ENCODE assay signal across 8 cellular contexts in the genomic region with DNA sequence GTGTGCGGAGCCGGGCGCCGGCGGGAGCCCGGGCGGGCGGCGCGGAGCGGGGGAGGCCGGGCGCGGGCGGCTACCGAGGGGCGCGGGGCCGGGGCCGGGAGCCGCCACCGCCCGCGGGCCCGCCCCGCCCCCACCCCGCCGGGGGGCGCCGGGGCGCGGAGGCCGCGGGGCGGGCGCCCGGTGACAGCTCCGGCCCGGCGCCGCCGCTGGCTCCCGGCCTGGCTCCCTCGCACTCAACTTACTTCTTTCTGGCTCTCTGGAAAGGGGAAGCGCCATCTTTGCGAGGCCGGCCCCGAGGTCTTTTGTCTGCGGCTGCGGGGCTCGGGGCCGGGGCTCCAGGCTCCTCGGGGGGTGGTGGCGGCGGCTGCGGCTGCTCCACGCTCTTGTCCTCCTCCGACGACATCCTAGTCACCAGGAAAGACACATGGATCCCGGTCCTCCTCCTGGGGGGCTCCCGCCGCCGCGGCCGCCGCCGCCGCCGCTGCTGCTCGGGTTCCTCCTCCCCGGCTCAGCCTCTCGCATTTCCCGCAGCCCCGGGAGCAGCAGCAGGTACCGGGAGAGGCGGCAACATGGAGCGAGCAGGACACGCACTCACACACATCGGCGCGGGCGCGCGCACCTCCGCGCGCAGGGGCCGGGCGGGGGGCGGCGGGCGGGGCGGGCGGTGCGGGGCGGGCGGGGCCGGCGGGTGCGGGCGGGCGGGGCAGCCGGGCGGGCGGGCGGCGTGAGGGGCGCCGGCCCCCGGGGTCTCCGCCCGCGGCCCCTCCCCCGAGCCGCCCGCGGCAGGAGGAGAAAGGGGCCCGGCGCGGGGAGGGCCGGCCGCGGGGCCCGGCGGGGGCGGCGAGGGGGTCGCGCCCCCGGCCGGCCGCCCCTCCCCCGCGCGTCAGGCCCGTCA. TPM values are rescaled to one million over a fixed set of nuclear protein-coding genes. Genes with fewer than 3 reads are reported as not detected.
DNase-seq lines count a peak whose midpoint lies in the region; ATAC-seq and TF ChIP-seq lines count a peak whose summit lies in the region.

Gene KMT2C, minus strand, starts transcription at position 620 of the 895 bp plus-strand sequence. Its CDS starts 217 bp downstream, at position 403.

- H3K4me1 ChIP-seq in HEK293 (ENCODE audit: control insufficient read depth, insufficient read depth, low read length) (no peaks in the 10 kb centered on the region), mucosa of stomach (ENCODE audit: control insufficient read depth, insufficient read depth, low read length) (peaks cover 6% of the 10 kb centered on the region)

- H3K9me3 ChIP-seq in HEK293 (ENCODE audit: control insufficient read depth, insufficient read depth, low read depth, low read length) (no peaks in the 10 kb centered on the region), mucosa of stomach (ENCODE audit: control insufficient read depth, low read length) (no peaks in the 10 kb centered on the region)

- peaks cover 9% of the 10 kb centered on the region for H3K36me3 Mint-ChIP-seq in stimulated activated effector memory CD8-positive, alpha-beta T cell treated with anti-CD3 and anti-CD28 coated beads, Interleukin-12 subunit alpha, Interleukin-12 subunit beta, amount 100 ng/mL, for 72 hours

- H3K4me1 Mint-ChIP-seq in stimulated activated effector memory CD8-positive, alpha-beta T cell treated with anti-CD3 and anti-CD28 coated beads, Interleukin-12 subunit alpha, Interleukin-12 subunit beta, amount 100 ng/mL, for 72 hours: peaks cover 17% of the 10 kb centered on the region

- peak within 1 kb of the TSS; percentile 94 for H3K27ac ChIP-seq in HEK293 (ENCODE audit: extremely low read depth, low read depth, low read length)

- H3K36me3 ChIP-seq in HEK293 (ENCODE audit: control insufficient read depth in 2 of 2, insufficient read depth in 1 of 2, low read length in 2 of 2): no peaks in the 10 kb centered on the region
- H3K36me3 ChIP-seq in mucosa of stomach (ENCODE audit: control insufficient read depth, insufficient read depth, low read length): no peaks in the 10 kb centered on the region

- H3K27ac Mint-ChIP-seq in stimulated activated effector memory CD8-positive, alpha-beta T cell treated with anti-CD3 and anti-CD28 coated beads, Interleukin-12 subunit alpha, Interleukin-12 subunit beta, amount 100 ng/mL, for 72 hours: peak within 1 kb of the TSS; percentile 90

- DNase-seq in ELR (ENCODE audit: low read depth): peak; percentile 49
- peak; percentile 17 to 59 for DNase-seq in NCI-H446 (lab: John Stamatoyannopoulos, UW)
- DNase-seq in activated T-cell treated with anti-CD3 and anti-CD28 coated beads for 4 hours: peak; percentile 19
- no peak for DNase-seq in epithelial cell of proximal tubule (ENCODE audit: low read depth)
- peak; percentile 22 to 72 for DNase-seq in stimulated activated effector memory CD8-positive, alpha-beta T cell treated with anti-CD3 and anti-CD28 coated beads, Interleukin-12 subunit alpha, Interleukin-12 subunit beta, amount 100 ng/mL, for 72 hours (ENCODE audit: low spot score in 2 of 2)
- no peak for DNase-seq in pons (ENCODE audit: low spot score)

- peak; percentile 33 for ATAC-seq in stimulated activated effector memory CD8-positive, alpha-beta T cell treated with anti-CD3 and anti-CD28 coated beads, Interleukin-12 subunit alpha, Interleukin-12 subunit beta, amount 100 ng/mL, for 72 hours

- H3K9ac ChIP-seq in mucosa of stomach (ENCODE audit: low read length): peak within 1 kb of the TSS; percentile 71

- TF ChIP-seq CTCF in HEK293 (tag by site-specific recombination; IDR thresholded peaks at IDR 0.05): no peak
- no peak for TF ChIP-seq CTCF in epithelial cell of proximal tubule (conservative IDR thresholded peaks at IDR 0.05; ENCODE audit: low read depth, low read length)

- peak within 1 kb of the TSS; percentile 79 for H3K4me3 Mint-ChIP-seq in stimulated activated effector memory CD8-positive, alpha-beta T cell treated with anti-CD3 and anti-CD28 coated beads, Interleukin-12 subunit alpha, Interleukin-12 subunit beta, amount 100 ng/mL, for 72 hours

- CTCF ChIA-PET in HEK293 (lab: Yijun Ruan, JAX): no interaction called here

- H3K27me3 ChIP-seq in mucosa of stomach (ENCODE audit: control insufficient read depth, insufficient read depth, low read length): no peaks in the 10 kb centered on the region

- POLR2A ChIA-PET in HEK293 (lab: Yijun Ruan, JAX): interaction anchor here (1.5 kb wide), 1 partner anchor 122 kb away, joined by 7 read pairs; no protein-coding TSS in a partner anchor

- peak within 1 kb of the TSS; percentile 84 for H3K4me3 ChIP-seq in HEK293 (ENCODE audit: low read depth, low read length)
- peak within 1 kb of the TSS; percentile 70 for H3K4me3 ChIP-seq in epithelial cell of proximal tubule (ENCODE audit: low read depth, low read length)
- peak within 1 kb of the TSS; percentile 57 for H3K4me3 ChIP-seq in mucosa of stomach (ENCODE audit: low read length)

- no peaks in the 10 kb centered on the region for H3K9me3 Mint-ChIP-seq in stimulated activated effector memory CD8-positive, alpha-beta T cell treated with anti-CD3 and anti-CD28 coated beads, Interleukin-12 subunit alpha, Interleukin-12 subunit beta, amount 100 ng/mL, for 72 hours

TF ChIP-seq in HEK293, 187 proteins besides CTCF, POLR2A, EP300 and RAD21:
- TF ChIP-seq REST (tag by site-specific recombination; IDR thresholded peaks at IDR 0.05): no peak
- TF ChIP-seq ZXDB (tag by site-specific recombination; IDR thresholded peaks at IDR 0.05): no peak
- TF ChIP-seq KLF9 (tag by site-specific recombination; IDR thresholded peaks at IDR 0.05; ENCODE audit: low read depth): peak; percentile 14; the same call in 1 of the 2 replicates
- 0 out of 2 replicates have a peak, but pooled peaks have one; percentile 25 for TF ChIP-seq ZEB2 (tag by site-specific recombination; IDR thresholded peaks at IDR 0.05)
- peak; percentile 27; the same call in 1 of the 2 replicates for TF ChIP-seq KLF8 (tag by site-specific recombination; IDR thresholded peaks at IDR 0.05)
- no peak for TF ChIP-seq ZNF768 (tag by site-specific recombination; IDR thresholded peaks at IDR 0.05)
- TF ChIP-seq ZNF24 (tag by site-specific recombination; IDR thresholded peaks at IDR 0.05): no peak
- TF ChIP-seq GLIS1 (tag by site-specific recombination; IDR thresholded peaks at IDR 0.05): 0 out of 2 replicates have a peak, but pooled peaks have one; percentile 17
- peak; percentile 70 for TF ChIP-seq ZBTB26 (tag by site-specific recombination; optimal IDR thresholded peaks at IDR 0.05)
- peak; percentile 83 for TF ChIP-seq IKZF3 (tag by site-specific recombination; IDR thresholded peaks at IDR 0.05)
- TF ChIP-seq HOXD13 (CRISPR knock-in tag; IDR thresholded peaks at IDR 0.05; ENCODE audit: borderline replicate concordance): no peak
- peak; percentile 44 for TF ChIP-seq ZNF341 (tag by site-specific recombination; IDR thresholded peaks at IDR 0.05; ENCODE audit: low read depth)
TF ChIP-seq in HEK293: peak in this region for 7.

RNA-seq across cellular contexts. Expression of gene KMT2C, which starts in this region (rescaled TPM):
- total RNA-seq in epithelial cell of proximal tubule: 11.9 and 18.0 TPM in 2 replicates

Comparison
In these comparisons a context has a peak if more than half of its experiments do, and no peak if none do; other contexts are left out.
1. DNase-seq: peak in ELR (single experiment), NCI-H446 (2 of 2), activated T-cell treated with anti-CD3 and anti-CD28 coated beads for 4 hours (single experiment) and stimulated activated effector memory CD8-positive, alpha-beta T cell treated with anti-CD3 and anti-CD28 coated beads, Interleukin-12 subunit alpha, Interleukin-12 subunit beta, amount 100 ng/mL, for 72 hours (2 of 2); none in epithelial cell of proximal tubule (single experiment) and pons (single experiment).
2. Peak in every context shown above with its lines, with median percentiles within 50 percentile points of each other: H3K4me3 ChIP-seq.